10 cellular contexts compared by ENCODE assay signal in genomic region chr13:69683921-69684663, GRCh38.
DNase-seq lines count a peak whose midpoint lies in the region; ATAC-seq and TF ChIP-seq lines count a peak whose summit lies in the region.
"Had no signal": no experiment of that assay in that cellular context is flagged by ENCODE, and none has a peak within 500 bp of the region (broad histone marks: within the 10 kb centered on the region; RNA-seq: fewer than 3 reads in every experiment).

No MANE protein-coding gene starts in this region.

- CTCF ChIA-PET in OCI-LY7 (lab: Charles Lee; ENCODE audit: unreplicated experiment) = no interaction called here

- H3K36me3 ChIP-seq in OCI-LY7 (ENCODE audit: insufficient read depth, low read length) = no peaks in the 10 kb centered on the region
- H3K36me3 ChIP-seq: uterus had no signal

- no peak overlapping the region for H3K27ac ChIP-seq in OCI-LY7 (ENCODE audit: low read depth, low read length, poor library complexity, severe bottlenecking)
- H3K27ac ChIP-seq: uterus had no signal

- no peaks in the 10 kb centered on the region for H3K4me1 ChIP-seq in OCI-LY7 (ENCODE audit: insufficient read depth, low read length, poor library complexity, severe bottlenecking)
- H3K4me1 ChIP-seq: uterus had no signal

- H3K36me3 Mint-ChIP-seq in progenitor cell of endocrine pancreas (ENCODE audit: insufficient read depth) = no peaks in the 10 kb centered on the region
- H3K36me3 Mint-ChIP-seq in glutamatergic neuron (ENCODE audit: unreplicated experiment) = no peaks in the 10 kb centered on the region

- DNase-seq in OCI-LY7 (ENCODE audit: low spot score) = no peak
- peak; percentile 22 for DNase-seq in progenitor cell of endocrine pancreas (ENCODE audit: low spot score, unreplicated experiment)
- no peak for DNase-seq in glutamatergic neuron
- no peak for DNase-seq in NK-92 (lab: John Stamatoyannopoulos, UW; ENCODE audit: unreplicated experiment)
- no peak for DNase-seq in GF-D8 (lab: John Stamatoyannopoulos, UW)
- DNase-seq: activated CD8-positive, alpha-beta memory T cell treated with anti-CD3 and anti-CD28 coated beads, Interleukin-2, amount 50 U/mL, for 48 hours; uterus had no signal

- no peaks in the 10 kb centered on the region for H3K9me3 ChIP-seq in OCI-LY7 (ENCODE audit: low read length)
- H3K9me3 ChIP-seq: uterus had no signal

- no peaks in the 10 kb centered on the region for H3K9me2 ChIP-seq in OCI-LY7 (ENCODE audit: insufficient read depth, low read length)

- no peaks in the 10 kb centered on the region for H3K27me3 Mint-ChIP-seq in progenitor cell of endocrine pancreas
- H3K27me3 Mint-ChIP-seq in glutamatergic neuron (ENCODE audit: unreplicated experiment) = no peaks in the 10 kb centered on the region

- H3K4me3 ChIP-seq in OCI-LY7 (ENCODE audit: low read depth, low read length, poor library complexity, severe bottlenecking) = no peak overlapping the region
- H3K4me3 ChIP-seq: uterus had no signal

- H3K9me3 Mint-ChIP-seq in progenitor cell of endocrine pancreas (ENCODE audit: low read depth) = peaks cover 5% of the 10 kb centered on the region
- H3K9me3 Mint-ChIP-seq in glutamatergic neuron (ENCODE audit: unreplicated experiment) = no peaks in the 10 kb centered on the region

- BruUV-seq in OCI-LY7 (replicated peaks; lab: Mats Ljungman, UMichigan) = no TSS peak

- ATAC-seq in GM19463 (IDR thresholded peaks at IDR 0.05; ENCODE audit: unreplicated experiment) (peak; percentile 62), HG03025 (IDR thresholded peaks at IDR 0.05; ENCODE audit: low FRiP score, unreplicated experiment) (peak; percentile 63)
- ATAC-seq: HCT116 had no signal

- no peaks in the 10 kb centered on the region for H4K20me1 ChIP-seq in OCI-LY7 (ENCODE audit: insufficient read depth, low read length)

- H3K79me2 ChIP-seq in OCI-LY7 (ENCODE audit: insufficient read depth, low read depth, low read length) = no peaks in the 10 kb centered on the region

- H3K4me3 Mint-ChIP-seq in progenitor cell of endocrine pancreas (ENCODE audit: low read depth) (peak overlapping the region; percentile 9), glutamatergic neuron (ENCODE audit: unreplicated experiment) (no peak overlapping the region)

- intact Hi-C loops in OCI-LY7 (cut with micrococcal nuclease; ENCODE audit: unreplicated experiment) = no loop called here

- no peak overlapping the region for H2AFZ ChIP-seq in OCI-LY7 (ENCODE audit: low read length)

- no peak for TF ChIP-seq CTCF in OCI-LY7 (conservative IDR thresholded peaks at IDR 0.05; ENCODE audit: low read length)
- no peak for TF ChIP-seq CTCF in progenitor cell of endocrine pancreas (IDR thresholded peaks at IDR 0.05; ENCODE audit: unreplicated experiment)
- no peak for TF ChIP-seq CTCF in glutamatergic neuron (IDR thresholded peaks at IDR 0.05; ENCODE audit: partially characterized antibody, unreplicated experiment)

- H3K27ac Mint-ChIP-seq in progenitor cell of endocrine pancreas = peak overlapping the region; percentile 93
- H3K27ac Mint-ChIP-seq in glutamatergic neuron (ENCODE audit: unreplicated experiment) = no peak overlapping the region

- H3K4me1 Mint-ChIP-seq in progenitor cell of endocrine pancreas (ENCODE audit: low read depth) = peaks cover 28% of the 10 kb centered on the region
- H3K4me1 Mint-ChIP-seq in glutamatergic neuron (ENCODE audit: low read depth, unreplicated experiment) = no peaks in the 10 kb centered on the region

- POLR2A ChIA-PET in OCI-LY7 (lab: Charles Lee) = no interaction called here

- H3K4me2 ChIP-seq in OCI-LY7 (ENCODE audit: low read length) = peak overlapping the region; percentile 29; the same call in 1 of the 2 replicates
